Comparison of ENCODE assay signal across 8 cellular contexts in genomic region chr4:55853484-55854046, GRCh38. TPM values are rescaled to one million over a fixed set of nuclear protein-coding genes. Genes with fewer than 3 reads are reported as not detected.
DNase-seq lines count a peak whose midpoint lies in the region; ATAC-seq lines count a peak whose summit lies in the region.

EXOC1 (plus strand) TSS chr4:55853648; CDS start chr4:55858324, 4,676 bp downstream.

- H4K91ac ChIP-seq in mesenchymal stem cell (ENCODE audit: low read length): peak within 1 kb of the TSS; percentile 95

- H3K79me1 ChIP-seq in mesenchymal stem cell (replicated peaks; ENCODE audit: low read length, poor library complexity, severe bottlenecking): peaks cover 11% of the 10 kb centered on the region

- H3K27ac ChIP-seq in mesenchymal stem cell (ENCODE audit: low read length, poor library complexity, severe bottlenecking): peak within 1 kb of the TSS; percentile 52

- H2BK5ac ChIP-seq in mesenchymal stem cell (ENCODE audit: low read depth, low read length, poor library complexity, severe bottlenecking): no peak within 1 kb of the TSS

- H3K36me3 Mint-ChIP-seq in activated CD8-positive, alpha-beta memory T cell treated with anti-CD3 and anti-CD28 coated beads, Interleukin-2, amount 10 ng/mL, durations not matched to agents 7 days and 5 days: peaks cover 19% of the 10 kb centered on the region

- peak within 1 kb of the TSS in 1 of 2 experiments; percentile 93 for H3K23ac ChIP-seq in mesenchymal stem cell (ENCODE audit: low read length in 2 of 2)

- peak within 1 kb of the TSS; percentile 38 to 97 for H3K14ac ChIP-seq in mesenchymal stem cell (ENCODE audit: low read length in 2 of 2)

- under 1% methylated on average over 43 of the region's 50 CpGs for WGBS in mesenchymal stem cell

- peak within 1 kb of the TSS; percentile 95 for H2BK120ac ChIP-seq in mesenchymal stem cell (ENCODE audit: low read depth, low read length)

- peaks cover 6% of the 10 kb centered on the region for H3K9me3 ChIP-seq in NT2/D1 (ENCODE audit: insufficient read depth, low read length)
- no peaks in the 10 kb centered on the region for H3K9me3 ChIP-seq in endocrine pancreas (ENCODE audit: control insufficient read depth, low read length)
- no peaks in the 10 kb centered on the region for H3K9me3 ChIP-seq in mesenchymal stem cell (ENCODE audit: control insufficient read depth, low read length)

- peak within 1 kb of the TSS; percentile 88 for H3K27ac Mint-ChIP-seq in activated CD8-positive, alpha-beta memory T cell treated with anti-CD3 and anti-CD28 coated beads, Interleukin-2, amount 10 ng/mL, durations not matched to agents 7 days and 5 days

- peak within 1 kb of the TSS; percentile 83 for H3K4me2 ChIP-seq in mesenchymal stem cell (ENCODE audit: low read length, poor library complexity, severe bottlenecking)

- H3K4me3 Mint-ChIP-seq in activated CD8-positive, alpha-beta memory T cell treated with anti-CD3 and anti-CD28 coated beads, Interleukin-2, amount 10 ng/mL, durations not matched to agents 7 days and 5 days: no peak within 1 kb of the TSS

- H3K4me1 ChIP-seq in NT2/D1 (ENCODE audit: insufficient read depth, insufficient read length) (no peaks in the 10 kb centered on the region), endocrine pancreas (ENCODE audit: control insufficient read depth, insufficient read depth, low read length) (peaks cover 4% of the 10 kb centered on the region), mesenchymal stem cell (ENCODE audit: control insufficient read depth, insufficient read depth, low read depth, low read length) (no peaks in the 10 kb centered on the region)

- ATAC-seq in GM21381 (IDR thresholded peaks at IDR 0.05; ENCODE audit: unreplicated experiment): peak; percentile 99
- ATAC-seq in activated CD8-positive, alpha-beta memory T cell treated with anti-CD3 and anti-CD28 coated beads, Interleukin-2, amount 10 ng/mL, durations not matched to agents 7 days and 5 days: peak; percentile 97

- no peaks in the 10 kb centered on the region for H3K27me3 ChIP-seq in NT2/D1 (ENCODE audit: insufficient read depth, insufficient read length)
- peaks cover 7% of the 10 kb centered on the region for H3K27me3 ChIP-seq in endocrine pancreas (ENCODE audit: control insufficient read depth, insufficient read depth, low read length)
- H3K27me3 ChIP-seq in mesenchymal stem cell (ENCODE audit: control insufficient read depth in 1 of 2, insufficient read depth in 1 of 2, low read length in 2 of 2): no peaks in the 10 kb centered on the region

- H3K4me3 ChIP-seq in NT2/D1 (ENCODE audit: insufficient read length, low read depth) (peak within 1 kb of the TSS; percentile 89), endocrine pancreas (ENCODE audit: control insufficient read depth, insufficient read depth, low read length) (peak within 1 kb of the TSS; percentile 80), mesenchymal stem cell (ENCODE audit: insufficient read depth in 1 of 2, low read depth in 1 of 2, low read length in 2 of 2) (peak within 1 kb of the TSS; percentile 94 to 97)

- peak within 1 kb of the TSS; percentile 91 to 98 for H3K4ac ChIP-seq in mesenchymal stem cell (ENCODE audit: low read depth in 1 of 2, low read length in 2 of 2)

- peak within 1 kb of the TSS in 1 of 2 experiments; percentile 72 for H2BK12ac ChIP-seq in mesenchymal stem cell (ENCODE audit: low read length in 2 of 2)

- peak within 1 kb of the TSS; percentile 95 for H2BK15ac ChIP-seq in mesenchymal stem cell (ENCODE audit: low read depth, poor library complexity, severe bottlenecking)

- H2AFZ ChIP-seq in mesenchymal stem cell (ENCODE audit: low read depth, low read length): peak within 1 kb of the TSS; percentile 99

- peak within 1 kb of the TSS; percentile 90 for H3K9ac ChIP-seq in NT2/D1 (ENCODE audit: insufficient read length, low read depth)
- H3K9ac ChIP-seq in endocrine pancreas (ENCODE audit: control insufficient read depth, insufficient read depth, low read length): peak within 1 kb of the TSS; percentile 62
- peak within 1 kb of the TSS; percentile 95 for H3K9ac ChIP-seq in mesenchymal stem cell (ENCODE audit: low read length)

- H4K8ac ChIP-seq in mesenchymal stem cell (ENCODE audit: low read length): peak within 1 kb of the TSS; percentile 99

- DNase-seq in COR-L47 (lab: John Stamatoyannopoulos, UW) (peak; percentile 97), HUDEP-2 (lab: John Stamatoyannopoulos, UW; ENCODE audit: unreplicated experiment in 76 of 76) (peak; percentile 27 to 99 (median 95)), NT2/D1 (ENCODE audit: low read depth, low spot score) (peak; percentile 90), mesenchymal stem cell (peak; percentile 98)
- DNase-seq in activated CD8-positive, alpha-beta memory T cell treated with anti-CD3 and anti-CD28 coated beads, Interleukin-2, amount 10 ng/mL, durations not matched to agents 7 days and 5 days: peak; percentile 98
- peak; percentile 95 for DNase-seq in stimulated activated CD8-positive, alpha-beta memory T cell treated with anti-CD3 and anti-CD28 coated beads, Interleukin-12 subunit alpha, Interleukin-12 subunit beta, amount 100 ng/mL, for 4 hours (ENCODE audit: low read depth)

- peaks cover 26% of the 10 kb centered on the region for H3K4me1 Mint-ChIP-seq in activated CD8-positive, alpha-beta memory T cell treated with anti-CD3 and anti-CD28 coated beads, Interleukin-2, amount 10 ng/mL, durations not matched to agents 7 days and 5 days

- H3K27me3 Mint-ChIP-seq in activated CD8-positive, alpha-beta memory T cell treated with anti-CD3 and anti-CD28 coated beads, Interleukin-2, amount 10 ng/mL, durations not matched to agents 7 days and 5 days: no peaks in the 10 kb centered on the region

- H2AK5ac ChIP-seq in mesenchymal stem cell (ENCODE audit: low read length, severe bottlenecking): peak within 1 kb of the TSS; percentile 41

- peak within 1 kb of the TSS; percentile 91 to 97 for H3K18ac ChIP-seq in mesenchymal stem cell (ENCODE audit: low read depth in 1 of 2, low read length in 2 of 2)

- H3K36me3 ChIP-seq in NT2/D1 (ENCODE audit: insufficient read depth, insufficient read length, low read length) (no peaks in the 10 kb centered on the region), endocrine pancreas (ENCODE audit: control insufficient read depth, insufficient read depth, low read length) (no peaks in the 10 kb centered on the region), mesenchymal stem cell (ENCODE audit: control insufficient read depth in 1 of 2, insufficient read depth in 2 of 2, low read depth in 1 of 2, low read length in 2 of 2) (peaks cover 0 to 6% of the 10 kb centered on the region in 2 experiments)

- CTCF ChIA-PET in activated CD8-positive, alpha-beta memory T cell treated with anti-CD3 and anti-CD28 coated beads, Interleukin-2, amount 10 ng/mL, durations not matched to agents 7 days and 5 days (lab: Charles Lee): interaction anchor here (0.8 to 3.4 kb wide), 3 partner anchors 12 to 508 kb away, joined by 3 to 25 read pairs (median 3); partner anchors contain the start of genes CEP135 and SRD5A3

- H3K9me3 Mint-ChIP-seq in activated CD8-positive, alpha-beta memory T cell treated with anti-CD3 and anti-CD28 coated beads, Interleukin-2, amount 10 ng/mL, durations not matched to agents 7 days and 5 days (ENCODE audit: low read depth): peaks cover 4% of the 10 kb centered on the region

RNA-seq across cellular contexts. Expression of gene EXOC1, which starts in this region (rescaled TPM):
- total RNA-seq in activated CD8-positive, alpha-beta memory T cell treated with anti-CD3 and anti-CD28 coated beads, Interleukin-2, amount 10 ng/mL, durations not matched to agents 7 days and 5 days: 10 to 100 TPM; 24.2 to 26.9 TPM
- polyA plus RNA-seq in mesenchymal stem cell (2013, experiment 1 of 2): 26.6 TPM
- polyA plus RNA-seq in mesenchymal stem cell (2013, experiment 2 of 2): 27.0 TPM

Comparison
In these comparisons a context has a peak if more than half of its experiments do, and no peak if none do; other contexts are left out.
1. Peak in every context shown above with its lines: DNase-seq, ATAC-seq, H3K4me3 ChIP-seq and H3K27ac ChIP-seq.